Comparison of ENCODE assay signal across 12 cellular contexts in genomic region chr4:140188975-140189374, GRCh38. TPM values are rescaled to one million over a fixed set of nuclear protein-coding genes. Genes with fewer than 3 reads are reported as not detected.
DNase-seq lines count a peak whose midpoint lies in the region; ATAC-seq and TF ChIP-seq lines count a peak whose summit lies in the region.
"Had no signal": no experiment of that assay in that cellular context is flagged by ENCODE, and none has a peak within 500 bp of the region (broad histone marks: within the 10 kb centered on the region; RNA-seq: fewer than 3 reads in every experiment).

No MANE protein-coding gene starts in this region.

- intact Hi-C loops in adrenal gland (cut with DNase I): no loop called here
- intact Hi-C loops in sigmoid colon (cut with DNase I): loop anchor here (5.0 kb wide), 1 partner anchor 43 kb away; no protein-coding TSS in a partner anchor

- no peaks in the 10 kb centered on the region for H3K4me1 Mint-ChIP-seq in GM23338

- no peak for TF ChIP-seq EP300 in sigmoid colon (IDR thresholded peaks at IDR 0.05)

- H3K9me3 Mint-ChIP-seq in GM23338: no peaks in the 10 kb centered on the region

- H3K9me3 ChIP-seq in adrenal gland (replicated peaks in 1 of 3) (no peaks in the 10 kb centered on the region), sigmoid colon (no peaks in the 10 kb centered on the region)

- H3K4me1 ChIP-seq in adrenal gland (replicated peaks in 1 of 2): peaks cover 0 to 2% of the 10 kb centered on the region in 2 donors
- H3K4me1 ChIP-seq in sigmoid colon: peaks cover 0 to 34% (median 28%) of the 10 kb centered on the region in 4 donors
- no peaks in the 10 kb centered on the region for H3K4me1 ChIP-seq in GM23338 (ENCODE audit: insufficient read depth)

- H3K4me3 ChIP-seq in adrenal gland: no peak overlapping the region
- no peak overlapping the region for H3K4me3 ChIP-seq in sigmoid colon
- H3K4me3 ChIP-seq in GM23338: no peak overlapping the region

- H3K9me2 ChIP-seq in GM23338 (ENCODE audit: insufficient read depth): no peaks in the 10 kb centered on the region

- H2AFZ ChIP-seq in GM23338: no peak overlapping the region

- ATAC-seq in GM23338 (no peak), GM18502 (IDR thresholded peaks at IDR 0.05; ENCODE audit: poor library complexity, unreplicated experiment) (no peak)
- ATAC-seq: left colon had no signal

- no peak for TF ChIP-seq CTCF in adrenal gland (IDR thresholded peaks at IDR 0.05)
- TF ChIP-seq CTCF in sigmoid colon (IDR thresholded peaks at IDR 0.05): no peak
- TF ChIP-seq CTCF in GM23338 (conservative IDR thresholded peaks at IDR 0.05; ENCODE audit: low read depth in 2 of 2): no peak

- no peaks in the 10 kb centered on the region for H4K20me1 ChIP-seq in GM23338 (replicated peaks; ENCODE audit: insufficient read depth)

- no peaks in the 10 kb centered on the region for H3K36me3 Mint-ChIP-seq in GM23338 (ENCODE audit: low read depth)

- H3K4me2 ChIP-seq in GM23338: no peak overlapping the region

- H3K27me3 Mint-ChIP-seq in GM23338 (ENCODE audit: insufficient read depth, low read depth, poor library complexity): no peaks in the 10 kb centered on the region

- DNase-seq in GM04503 (ENCODE audit: low read depth) (peak; percentile 36), adrenal gland (peak in 5 of 7 donors; percentile 16 to 47 (median 38)), glomerular endothelial cell (ENCODE audit: extremely low read depth, low read depth, low spot score) (peak; percentile 25), sigmoid colon (peak; percentile 65), GM23338 (ENCODE audit: low spot score) (no peak), LoVo (ENCODE audit: low spot score) (no peak), globus pallidus (ENCODE audit: low spot score) (no peak)
- DNase-seq: amniotic stem cell, Calu3, left colon, NCI-H2029 treated with DMSO at 0.1 percent for 48 hours had no signal

- no peak overlapping the region for H3K27ac Mint-ChIP-seq in GM23338

- TF ChIP-seq POLR2A in adrenal gland (IDR thresholded peaks at IDR 0.05) (no peak), sigmoid colon (IDR thresholded peaks at IDR 0.05) (no peak)

- H3K36me3 ChIP-seq in adrenal gland (replicated peaks in 1 of 2) (no peaks in the 10 kb centered on the region), sigmoid colon (no peaks in the 10 kb centered on the region), GM23338 (ENCODE audit: insufficient read depth) (no peaks in the 10 kb centered on the region)

- no peak overlapping the region for H3K4me3 Mint-ChIP-seq in GM23338

- WGBS in adrenal gland, 4 donors: 57 to 72% (median 64%) methylated on average over 2 of the region's 2 CpGs
- WGBS in sigmoid colon, 2 donors: 73 to 85% methylated on average over 2 of the region's 2 CpGs

- H3K79me2 ChIP-seq in GM23338 (replicated peaks; ENCODE audit: insufficient read depth): no peaks in the 10 kb centered on the region

- H3K27ac ChIP-seq in adrenal gland (no peak overlapping the region), sigmoid colon (peak overlapping the region in 1 of 4 donors; percentile 28), GM23338 (ENCODE audit: low read depth) (no peak overlapping the region)

- no peaks in the 10 kb centered on the region for H3F3A ChIP-seq in GM23338 (replicated peaks; ENCODE audit: low read depth)

- no peaks in the 10 kb centered on the region for H3K27me3 ChIP-seq in adrenal gland
- H3K27me3 ChIP-seq in sigmoid colon: no peaks in the 10 kb centered on the region
- no peaks in the 10 kb centered on the region for H3K27me3 ChIP-seq in GM23338 (ENCODE audit: insufficient read depth)

TF ChIP-seq in GM23338, 12 proteins besides CTCF, POLR2A, EP300 and RAD21 (continues in another document):
- TF ChIP-seq ZNF331 (CRISPR knock-in tag; IDR thresholded peaks at IDR 0.05; ENCODE audit: low read depth) (no peak), EZH2 (IDR thresholded peaks at IDR 0.05; ENCODE audit: low read depth, unreplicated experiment) (no peak), POLR2AphosphoS5 (IDR thresholded peaks at IDR 0.05; ENCODE audit: low read depth) (no peak), CREB1 (CRISPR knock-in tag; IDR thresholded peaks at IDR 0.05; ENCODE audit: low read depth) (no peak), JUNB (IDR thresholded peaks at IDR 0.05; ENCODE audit: unreplicated experiment) (no peak), REST (IDR thresholded peaks at IDR 0.05; ENCODE audit: unreplicated experiment) (no peak), NANOG (IDR thresholded peaks at IDR 0.05; ENCODE audit: borderline replicate concordance) (no peak)

RNA-seq across cellular contexts. Expression of gene MAML3, which starts 35.0 kb away (rescaled TPM):
- total RNA-seq in adrenal gland (10 to 100 TPM in 3 of 8 donors, 1 to 10 TPM in 5; 3.4 to 15.9 (median 9.2) TPM), glomerular endothelial cell (14.2 and 18.7 TPM in 2 replicates), sigmoid colon (10 to 100 TPM in 1 of 4 donors, 1 to 10 TPM in 3; 5.0 to 16.3 (median 7.6) TPM)
- polyA plus RNA-seq in adrenal gland (1 to 10 TPM; 2.0 to 7.3 (median 6.0) TPM), sigmoid colon (1 to 10 TPM; 3.5 to 5.4 (median 4.2) TPM), GM23338 (2016; fragmentation: Nextera tagmentation; extraction: Ambion mirVana) (1.3 and 1.7 TPM in 2 replicates)
- 3.7 and 6.5 TPM in 2 replicates for total RNA-seq in GM23338 (2014; rRNA removed; shearing (Covaris generic))

Comparison
In these comparisons a context has a peak if more than half of its experiments do, and no peak if none do; other contexts are left out.
1. DNase-seq: peak in GM04503 (single experiment), adrenal gland (5 of 7), glomerular endothelial cell (single experiment) and sigmoid colon (single experiment); none in GM23338 (single experiment), LoVo (single experiment) and globus pallidus (single experiment).